Comparison of ENCODE assay signal across 17 cellular contexts in the genomic region with DNA sequence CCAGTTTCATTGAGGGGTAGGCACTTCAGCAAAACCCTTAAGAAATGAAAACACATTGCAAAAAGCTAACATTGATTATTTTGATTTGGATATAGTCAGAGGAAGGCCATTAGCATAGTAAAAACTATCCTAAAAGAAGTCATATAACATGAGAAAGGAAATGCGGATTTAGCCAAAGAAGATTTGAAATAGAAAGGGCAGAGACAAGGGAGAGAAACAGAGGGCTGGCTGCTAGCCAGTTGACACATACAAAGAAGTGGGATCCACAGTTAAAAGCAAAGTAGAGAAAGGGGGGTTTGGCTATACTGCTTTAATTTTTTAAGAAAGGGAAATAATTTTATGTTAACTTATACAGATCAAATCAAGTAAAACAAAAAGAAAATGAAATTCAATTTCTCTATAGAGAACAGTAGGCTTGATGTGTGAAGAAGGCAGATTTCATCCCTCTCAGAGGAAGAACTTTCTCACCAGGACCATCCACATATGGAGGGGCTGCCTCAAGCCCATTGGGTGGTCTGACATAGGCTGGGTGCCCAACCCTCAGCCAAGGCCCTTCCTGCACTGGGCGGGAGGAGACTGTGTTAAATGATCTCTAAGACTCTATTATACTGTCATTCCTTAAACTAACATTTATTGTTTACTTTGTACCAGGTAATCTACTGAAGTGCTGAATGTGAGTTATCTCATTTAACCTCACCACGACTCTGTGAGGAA.
"Had no signal": no experiment of that assay in that cellular context is flagged by ENCODE, and none has a peak within 500 bp of the region (broad histone marks: within the 10 kb centered on the region; RNA-seq: fewer than 3 reads in every experiment).

No MANE protein-coding gene starts in this region.

- H3K36me3 ChIP-seq: lower lobe of right lung, prostate gland, sigmoid colon, upper lobe of right lung had no signal

- H3K4me1 ChIP-seq: lower lobe of right lung, prostate gland, upper lobe of right lung had no signal

- H3K27ac Mint-ChIP-seq: activated naive CD4-positive, alpha-beta T cell treated with anti-CD3 and anti-CD28 coated beads, Interleukin-2, amount 50 U/mL, for 72 hours; naive thymus-derived CD4-positive, alpha-beta T cell; T-helper 2 cell treated with Interferon-gamma antibody and Interleukin-4, amounts not matched to agents 5 μg/mL and 100 μg/mL, for 36 hours had no signal

- H3K27ac ChIP-seq: lower lobe of right lung, prostate gland, upper lobe of right lung had no signal

- H3K9me3 ChIP-seq: prostate gland had no signal

- DNase-seq: activated CD4-positive, alpha-beta T cell treated with anti-CD3 and anti-CD28 coated beads, Interleukin-2, amount 50 U/mL, for 48 hours; activated effector memory CD4-positive, alpha-beta T cell treated with anti-CD3 and anti-CD28 coated beads, Interleukin-2, amount 50 U/mL, for 16 hours; activated T-cell treated with anti-CD3 and anti-CD28 coated beads, Interleukin-2, amount 50 U/mL, for 4 hours; hippocampal formation; lower lobe of right lung; naive thymus-derived CD4-positive, alpha-beta T cell; occipital lobe; sigmoid colon; stimulated activated CD4-positive, alpha-beta T cell treated with anti-CD3 and anti-CD28 coated beads, Interleukin-4, amount 100 ng/mL, for 1 hour; stimulated activated CD8-positive, alpha-beta memory T cell treated with anti-CD3 and anti-CD28 coated beads, Interleukin-4, amount 100 ng/mL, for 48 hours; stimulated activated naive CD8-positive, alpha-beta T cell treated with anti-CD3 and anti-CD28 coated beads, Interleukin-15, Interleukin-2, amounts not matched to agents 100 U/mL and 50 U/mL, for 24 hours; upper lobe of right lung had no signal

- H3K4me3 Mint-ChIP-seq: activated T-cell treated with anti-CD3 and anti-CD28 coated beads, Interleukin-2, amount 50 U/mL, for 4 hours; naive thymus-derived CD4-positive, alpha-beta T cell; T-helper 2 cell treated with Interferon-gamma antibody and Interleukin-4, amounts not matched to agents 5 μg/mL and 100 μg/mL, for 36 hours had no signal

- FAIRE-seq: bronchial epithelial cell had no signal

- ATAC-seq: activated CD4-positive, CD25-positive, alpha-beta regulatory T cell treated with anti-CD3 and anti-CD28 coated beads, Interleukin-2, amount 50 U/mL, for 24 hours; activated naive CD4-positive, alpha-beta T cell treated with anti-CD3 and anti-CD28 coated beads, Interleukin-2, amount 50 U/mL, for 72 hours; activated T-cell treated with anti-CD3 and anti-CD28 coated beads, Interleukin-2, amount 50 U/mL, for 4 hours; lower lobe of right lung; naive thymus-derived CD4-positive, alpha-beta T cell; stimulated activated naive CD8-positive, alpha-beta T cell treated with anti-CD3 and anti-CD28 coated beads, Interleukin-15, Interleukin-2, amounts not matched to agents 100 U/mL and 50 U/mL, for 24 hours; upper lobe of right lung had no signal

- H3K4me3 ChIP-seq: lower lobe of right lung, prostate gland, sigmoid colon, upper lobe of right lung had no signal

- H3K27me3 ChIP-seq: sigmoid colon, upper lobe of right lung had no signal
